Comparison of ENCODE assay signal across 1 cellular context in the genomic region with DNA sequence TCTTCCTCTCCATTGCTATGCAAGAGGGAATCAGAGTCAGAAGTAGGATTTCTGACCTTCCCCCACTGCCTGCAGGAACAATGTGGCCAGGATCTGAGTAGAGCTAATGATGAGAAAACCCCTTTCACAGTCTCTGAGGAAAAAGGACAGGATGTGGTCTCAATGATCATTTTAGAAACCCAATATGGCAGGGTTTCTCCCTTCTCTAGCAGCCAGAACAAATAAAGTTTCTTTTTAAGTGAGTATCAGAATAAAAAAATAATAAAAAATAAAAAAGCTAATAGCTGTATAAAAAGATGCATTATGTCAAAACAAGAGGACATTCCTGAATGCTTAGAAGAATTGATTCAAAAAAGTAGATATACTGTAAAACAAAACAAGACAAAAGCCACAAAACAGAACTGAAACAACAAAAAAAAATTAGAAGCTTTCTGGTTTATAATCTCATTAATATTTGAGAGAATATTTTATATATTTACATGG.
TF ChIP-seq lines count a peak whose summit lies in the region.

No MANE protein-coding gene starts in this region.

TF ChIP-seq in GM12878, 131 proteins besides CTCF, POLR2A, EP300 and RAD21 (continued from another document and continues in another):
- TF ChIP-seq FOXM1 (IDR thresholded peaks at IDR 0.05; ENCODE audit: low read depth, low read length) (peak; percentile 82), IRF4 (IDR thresholded peaks at IDR 0.05; ENCODE audit: low read depth, low read length) (no peak), POLR2AphosphoS2 (IDR thresholded peaks at IDR 0.05; ENCODE audit: low read depth, low read length) (no peak), ASH2L (IDR thresholded peaks at IDR 0.05; ENCODE audit: borderline replicate concordance, low read depth) (no peak), EED (IDR thresholded peaks at IDR 0.05; ENCODE audit: low read depth) (peak; percentile 76), BCL3 (IDR thresholded peaks at IDR 0.05; ENCODE audit: borderline replicate concordance, insufficient read depth, low read depth, low read length, poor library complexity, severe bottlenecking) (no peak), EZH2 (IDR thresholded peaks at IDR 0.05; ENCODE audit: borderline replicate concordance, control insufficient read depth, low read depth, low read length) (no peak), YBX1 (IDR thresholded peaks at IDR 0.05) (no peak), RFX5 (IDR thresholded peaks at IDR 0.05; ENCODE audit: low read depth, low read length) (no peak), SPI1 (IDR thresholded peaks at IDR 0.05; ENCODE audit: borderline replicate concordance, insufficient read depth, low read depth, low read length) (peak; percentile 37; the same call in 1 of the 2 replicates), HDAC2 (IDR thresholded peaks at IDR 0.05) (no peak), E2F4 (IDR thresholded peaks at IDR 0.05; ENCODE audit: low read depth, low read length) (no peak), MEF2B (IDR thresholded peaks at IDR 0.05; ENCODE audit: partially characterized antibody, poor library complexity, severe bottlenecking) (peak; percentile 80), SUZ12 (IDR thresholded peaks at IDR 0.05; ENCODE audit: unreplicated experiment) (no peak), NFYA (IDR thresholded peaks at IDR 0.05; ENCODE audit: borderline replicate concordance, low read depth, low read length) (no peak), E4F1 (IDR thresholded peaks at IDR 0.05; ENCODE audit: borderline replicate concordance, partially characterized antibody) (no peak), ZNF217 (IDR thresholded peaks at IDR 0.05) (0 out of 2 replicates have a peak, but pooled peaks have one; percentile 25), IKZF1 (conservative IDR thresholded peaks at IDR 0.05) (peak; percentile 83), FOXK2 (IDR thresholded peaks at IDR 0.05) (no peak), EGR1 (IDR thresholded peaks at IDR 0.05; ENCODE audit: borderline replicate concordance in 1 of 2, low read depth in 2 of 2, low read length in 2 of 2) (no peak), ESRRA (IDR thresholded peaks at IDR 0.05; ENCODE audit: low read length) (no peak), NR2F1 (conservative IDR thresholded peaks at IDR 0.05) (no peak), RELA (IDR thresholded peaks at IDR 0.05; ENCODE audit: borderline replicate concordance, partially characterized antibody) (no peak), USF1 (IDR thresholded peaks at IDR 0.05; ENCODE audit: borderline replicate concordance, extremely low read length, insufficient read depth, low read depth, low read length) (no peak), NFIC (IDR thresholded peaks at IDR 0.05; ENCODE audit: low read depth, low read length) (peak; percentile 96), NKRF (conservative IDR thresholded peaks at IDR 0.05) (no peak), ZBED1 (IDR thresholded peaks at IDR 0.05; ENCODE audit: borderline replicate concordance) (no peak), CHD4 (IDR thresholded peaks at IDR 0.05) (no peak), RBBP5 (conservative IDR thresholded peaks at IDR 0.05) (no peak), NFXL1 (IDR thresholded peaks at IDR 0.05; ENCODE audit: borderline replicate concordance) (no peak), HSF1 (IDR thresholded peaks at IDR 0.05; ENCODE audit: low read depth, low read length) (no peak), RCOR1 (conservative IDR thresholded peaks at IDR 0.05; ENCODE audit: low read depth, low read length) (no peak), ZZZ3 (IDR thresholded peaks at IDR 0.05; ENCODE audit: control insufficient read depth, insufficient read length, low read depth) (no peak), ZNF622 (IDR thresholded peaks at IDR 0.05) (no peak), ELK1 (IDR thresholded peaks at IDR 0.05; ENCODE audit: low read depth, low read length) (no peak)
- TF ChIP-seq, protein P1, sequence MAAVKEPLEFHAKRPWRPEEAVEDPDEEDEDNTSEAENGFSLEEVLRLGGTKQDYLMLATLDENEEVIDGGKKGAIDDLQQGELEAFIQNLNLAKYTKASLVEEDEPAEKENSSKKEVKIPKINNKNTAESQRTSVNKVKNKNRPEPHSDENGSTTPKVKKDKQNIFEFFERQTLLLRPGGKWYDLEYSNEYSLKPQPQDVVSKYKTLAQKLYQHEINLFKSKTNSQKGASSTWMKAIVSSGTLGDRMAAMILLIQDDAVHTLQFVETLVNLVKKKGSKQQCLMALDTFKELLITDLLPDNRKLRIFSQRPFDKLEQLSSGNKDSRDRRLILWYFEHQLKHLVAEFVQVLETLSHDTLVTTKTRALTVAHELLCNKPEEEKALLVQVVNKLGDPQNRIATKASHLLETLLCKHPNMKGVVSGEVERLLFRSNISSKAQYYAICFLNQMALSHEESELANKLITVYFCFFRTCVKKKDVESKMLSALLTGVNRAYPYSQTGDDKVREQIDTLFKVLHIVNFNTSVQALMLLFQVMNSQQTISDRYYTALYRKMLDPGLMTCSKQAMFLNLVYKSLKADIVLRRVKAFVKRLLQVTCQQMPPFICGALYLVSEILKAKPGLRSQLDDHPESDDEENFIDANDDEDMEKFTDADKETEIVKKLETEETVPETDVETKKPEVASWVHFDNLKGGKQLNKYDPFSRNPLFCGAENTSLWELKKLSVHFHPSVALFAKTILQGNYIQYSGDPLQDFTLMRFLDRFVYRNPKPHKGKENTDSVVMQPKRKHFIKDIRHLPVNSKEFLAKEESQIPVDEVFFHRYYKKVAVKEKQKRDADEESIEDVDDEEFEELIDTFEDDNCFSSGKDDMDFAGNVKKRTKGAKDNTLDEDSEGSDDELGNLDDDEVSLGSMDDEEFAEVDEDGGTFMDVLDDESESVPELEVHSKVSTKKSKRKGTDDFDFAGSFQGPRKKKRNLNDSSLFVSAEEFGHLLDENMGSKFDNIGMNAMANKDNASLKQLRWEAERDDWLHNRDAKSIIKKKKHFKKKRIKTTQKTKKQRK (IDR thresholded peaks at IDR 0.05; ENCODE audit: low read depth, low read length) = no peak
- TF ChIP-seq, protein P2, sequence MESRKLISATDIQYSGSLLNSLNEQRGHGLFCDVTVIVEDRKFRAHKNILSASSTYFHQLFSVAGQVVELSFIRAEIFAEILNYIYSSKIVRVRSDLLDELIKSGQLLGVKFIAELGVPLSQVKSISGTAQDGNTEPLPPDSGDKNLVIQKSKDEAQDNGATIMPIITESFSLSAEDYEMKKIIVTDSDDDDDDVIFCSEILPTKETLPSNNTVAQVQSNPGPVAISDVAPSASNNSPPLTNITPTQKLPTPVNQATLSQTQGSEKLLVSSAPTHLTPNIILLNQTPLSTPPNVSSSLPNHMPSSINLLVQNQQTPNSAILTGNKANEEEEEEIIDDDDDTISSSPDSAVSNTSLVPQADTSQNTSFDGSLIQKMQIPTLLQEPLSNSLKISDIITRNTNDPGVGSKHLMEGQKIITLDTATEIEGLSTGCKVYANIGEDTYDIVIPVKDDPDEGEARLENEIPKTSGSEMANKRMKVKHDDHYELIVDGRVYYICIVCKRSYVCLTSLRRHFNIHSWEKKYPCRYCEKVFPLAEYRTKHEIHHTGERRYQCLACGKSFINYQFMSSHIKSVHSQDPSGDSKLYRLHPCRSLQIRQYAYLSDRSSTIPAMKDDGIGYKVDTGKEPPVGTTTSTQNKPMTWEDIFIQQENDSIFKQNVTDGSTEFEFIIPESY (IDR thresholded peaks at IDR 0.05) = no peak
- TF ChIP-seq, protein P3, sequence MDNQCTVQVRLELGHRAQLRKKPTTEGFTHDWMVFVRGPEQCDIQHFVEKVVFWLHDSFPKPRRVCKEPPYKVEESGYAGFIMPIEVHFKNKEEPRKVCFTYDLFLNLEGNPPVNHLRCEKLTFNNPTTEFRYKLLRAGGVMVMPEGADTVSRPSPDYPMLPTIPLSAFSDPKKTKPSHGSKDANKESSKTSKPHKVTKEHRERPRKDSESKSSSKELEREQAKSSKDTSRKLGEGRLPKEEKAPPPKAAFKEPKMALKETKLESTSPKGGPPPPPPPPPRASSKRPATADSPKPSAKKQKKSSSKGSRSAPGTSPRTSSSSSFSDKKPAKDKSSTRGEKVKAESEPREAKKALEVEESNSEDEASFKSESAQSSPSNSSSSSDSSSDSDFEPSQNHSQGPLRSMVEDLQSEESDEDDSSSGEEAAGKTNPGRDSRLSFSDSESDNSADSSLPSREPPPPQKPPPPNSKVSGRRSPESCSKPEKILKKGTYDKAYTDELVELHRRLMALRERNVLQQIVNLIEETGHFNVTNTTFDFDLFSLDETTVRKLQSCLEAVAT (IDR thresholded peaks at IDR 0.05) = 0 out of 2 replicates have a peak, but pooled peaks have one; percentile 49
